ENCODE assay signal across 19 cellular contexts in genomic region chr6:135906542-135906941, GRCh38. TPM values are rescaled to one million over a fixed set of nuclear protein-coding genes. Genes with fewer than 3 reads are reported as not detected.
DNase-seq lines count a peak whose midpoint lies in the region; FAIRE-seq and TF ChIP-seq lines count a peak whose summit lies in the region.
"Had no signal": no experiment of that assay in that cellular context is flagged by ENCODE, and none has a peak within 500 bp of the region (broad histone marks: within the 10 kb centered on the region; RNA-seq: fewer than 3 reads in every experiment).

No MANE protein-coding gene starts in this region.

- H3K4me2 ChIP-seq in mammary epithelial cell (ENCODE audit: insufficient read depth, low read depth, low read length), result no peak overlapping the region
- H3K4me2 ChIP-seq: neural progenitor cell had no signal

- CTCF ChIA-PET in mammary epithelial cell (lab: Charles Lee; ENCODE audit: low non-redundant PET), result no interaction called here

- H3K79me2 ChIP-seq in mammary epithelial cell (ENCODE audit: insufficient read depth, low read length), result no peaks in the 10 kb centered on the region

- dilution Hi-C loops in mammary epithelial cell (cut with HindIII; ENCODE audit: low sequenced_read_pairs), result no loop called here

- 94% methylated on average over 2 of the region's 3 CpGs for WGBS in mammary epithelial cell (ENCODE audit: low coverage, missing lambda C conversion rate)

- peaks cover 9% of the 10 kb centered on the region for H3K4me1 ChIP-seq in mammary epithelial cell (ENCODE audit: insufficient read depth, low read length)
- H3K4me1 ChIP-seq: neural progenitor cell had no signal

- intact Hi-C loops in mammary epithelial cell (cut with micrococcal nuclease), result loop anchor here (5.0 to 10.0 kb wide), 2 partner anchors 232 to 454 kb away; no protein-coding TSS in a partner anchor

- DNase-seq in A172 (ENCODE audit: low spot score), result peak; percentile 15
- peak; percentile 5 for DNase-seq in HT1080 (ENCODE audit: low read depth)
- DNase-seq in mammary epithelial cell, result peak; percentile 33
- DNase-seq in frontal cortex (ENCODE audit: low spot score in 2 of 2), result no peak
- no peak for DNase-seq in dermis blood vessel endothelial cell
- DNase-seq in AML-193 (lab: John Stamatoyannopoulos, UW), result no peak
- DNase-seq in ecto neural progenitor cell (ENCODE audit: low spot score), result no peak
- DNase-seq in epidermal melanocyte (ENCODE audit: insufficient read length, low spot score), result no peak
- DNase-seq: 8988T; activated naive CD4-positive, alpha-beta T cell; activated T-cell treated with anti-CD3 and anti-CD28 coated beads for 4 hours; DMS153; left colon; mucosa of descending colon; NCI-H146; NCI-H2227 treated with DMSO at 0.1 percent for 48 hours; T-cell had no signal

- no peaks in the 10 kb centered on the region for H3K36me3 ChIP-seq in mammary epithelial cell (ENCODE audit: insufficient read depth, low read length)
- H3K36me3 ChIP-seq: neural progenitor cell had no signal

- peak; percentile 49 for FAIRE-seq in frontal cortex (lab: Jason Lieb, UNC)

- H3K9me3 ChIP-seq in mammary epithelial cell (replicated peaks; ENCODE audit: insufficient read depth, low read length), result no peaks in the 10 kb centered on the region
- H3K9me3 ChIP-seq: MG63, mucosa of descending colon had no signal

- H2AFZ ChIP-seq in mammary epithelial cell (ENCODE audit: low read depth, low read length), result no peak overlapping the region

- no peak overlapping the region for H3K27ac ChIP-seq in mammary epithelial cell (ENCODE audit: insufficient read depth, low read depth, low read length)
- H3K27ac ChIP-seq: neural progenitor cell had no signal

- in situ Hi-C loops in mammary epithelial cell (cut with MboI; ENCODE audit: low sequenced_read_pairs in 2 of 2), result loop anchor here in 1 of 2 donors (25.0 kb wide), 1 partner anchor 369 kb away; no protein-coding TSS in a partner anchor

- TF ChIP-seq CTCF in mammary epithelial cell (conservative IDR thresholded peaks at IDR 0.05 in 1 of 2, IDR thresholded peaks at IDR 0.05 in 1 of 2; ENCODE audit: extremely low read depth in 1 of 2, insufficient read depth in 1 of 2, low read depth in 1 of 2, low read length in 2 of 2), result no peak

- no peak overlapping the region for H3K9ac ChIP-seq in mammary epithelial cell (ENCODE audit: insufficient read depth, low read length)
- H3K9ac ChIP-seq: neural progenitor cell had no signal

- no peaks in the 10 kb centered on the region for H3K27me3 ChIP-seq in mammary epithelial cell (ENCODE audit: insufficient read depth, low read length)
- H3K27me3 ChIP-seq: MG63, neural progenitor cell had no signal

- H3K4me3 ChIP-seq in mammary epithelial cell (replicated peaks in 1 of 3; ENCODE audit: insufficient read depth in 1 of 3, low read depth in 2 of 3, low read length in 3 of 3), result no peak overlapping the region
- H3K4me3 ChIP-seq: mucosa of descending colon, neural progenitor cell had no signal

- H4K20me1 ChIP-seq in mammary epithelial cell (ENCODE audit: insufficient read depth, low read length), result no peaks in the 10 kb centered on the region

- BruUV-seq in mammary epithelial cell (replicated peaks; lab: Mats Ljungman, UMichigan), result no TSS peak

RNA-seq across cellular contexts. Expression of gene PDE7B, which starts 55.0 kb away (rescaled TPM):
- 0.05 TPM in 1 of 2 replicates, not detected in the other for total RNA-seq in A172 (2014; rRNA removed; shearing (Covaris generic))
- 0.47 and 1.3 TPM in 2 replicates for total RNA-seq in HT1080 (2014; rRNA removed; shearing (Covaris generic))
- polyA plus RNA-seq in HT1080 (2015; cell fraction: cytosol; rRNA removed), result 2.2 and 2.5 TPM in 2 replicates
- polyA plus RNA-seq in HT1080 (2015; cell fraction: nucleus; rRNA removed), result 2.7 and 2.9 TPM in 2 replicates
- under 1 TPM in 1 of 2 donors, not detected in 1; 0.50 TPM for total RNA-seq in mammary epithelial cell
- polyA plus RNA-seq in mammary epithelial cell, result not detected
- polyA minus RNA-seq in mammary epithelial cell, result not detected
- total RNA-seq in frontal cortex, result 16.3 TPM
- total RNA-seq in dermis blood vessel endothelial cell, result 26.6 and 58.5 TPM in 2 replicates

Comparison
In these comparisons a context has a peak if more than half of its experiments do, and no peak if none do; other contexts are left out.
1. DNase-seq: peak in A172 (single experiment), HT1080 (single experiment) and mammary epithelial cell (single experiment); none in frontal cortex (0 of 2), dermis blood vessel endothelial cell (single experiment), AML-193 (0 of 2), ecto neural progenitor cell (single experiment) and epidermal melanocyte (single experiment).